ENCODE assay signal across 36 cellular contexts in genomic region chr19:15875075-15875474, GRCh38. TPM values are rescaled to one million over a fixed set of nuclear protein-coding genes. Genes with fewer than 3 reads are reported as not detected.
"Had no signal": no experiment of that assay in that cellular context is flagged by ENCODE, and none has a peak within 500 bp of the region (broad histone marks: within the 10 kb centered on the region; RNA-seq: fewer than 3 reads in every experiment).

No MANE protein-coding gene starts in this region.

- H3K4me1 ChIP-seq: gastrocnemius medialis, left ventricle myocardium inferior, right atrium auricular region, upper lobe of left lung, vagina had no signal

- H3K36me3 ChIP-seq: gastrocnemius medialis, left ventricle myocardium inferior, right atrium auricular region, upper lobe of left lung, vagina, WERI-Rb-1 had no signal

- H3K27ac ChIP-seq: gastrocnemius medialis, hepatocyte, left ventricle myocardium inferior, right atrium auricular region, upper lobe of left lung, vagina, WERI-Rb-1 had no signal

- H3K9me3 Mint-ChIP-seq: activated CD4-positive, alpha-beta T cell treated with anti-CD3 and anti-CD28 coated beads, Interleukin-2, amount 10 ng/mL, durations not matched to agents 7 days and 5 days; activated CD8-positive, alpha-beta T cell treated with anti-CD3 and anti-CD28 coated beads for 36 hours; activated T-cell treated with anti-CD3 and anti-CD28 coated beads, Interleukin-2, amount 50 U/mL, for 4 hours; activated T-helper 17 cell treated with anti-CD3 and anti-CD28 coated beads, Interleukin-2, amount 50 U/mL, for 72 hours; effector memory CD8-positive, alpha-beta T cell; natural killer cell treated with Interleukin-12 subunit alpha and Interleukin-12 subunit beta and Interleukin-15 and Interleukin-18, amount 100 ng/mL, for 72 hours; stimulated activated naive CD8-positive, alpha-beta T cell treated with anti-CD3 and anti-CD28 coated beads, Interleukin-15, amount 100 ng/mL, for 72 hours had no signal

- H3K27me3 ChIP-seq: gastrocnemius medialis, hepatocyte, upper lobe of left lung, vagina had no signal

- H3K4me3 Mint-ChIP-seq: activated CD4-positive, alpha-beta T cell treated with anti-CD3 and anti-CD28 coated beads, Interleukin-2, amount 10 ng/mL, durations not matched to agents 7 days and 5 days; activated CD8-positive, alpha-beta T cell treated with anti-CD3 and anti-CD28 coated beads for 36 hours; activated T-cell treated with anti-CD3 and anti-CD28 coated beads, Interleukin-2, amount 50 U/mL, for 4 hours; activated T-helper 17 cell treated with anti-CD3 and anti-CD28 coated beads, Interleukin-2, amount 50 U/mL, for 72 hours; effector memory CD8-positive, alpha-beta T cell; natural killer cell treated with Interleukin-12 subunit alpha and Interleukin-12 subunit beta and Interleukin-15 and Interleukin-18, amount 100 ng/mL, for 72 hours; stimulated activated memory B cell treated with anti-CD40 and anti-IgM and Interleukin-4, amounts not matched to agents 10 μg/mL and 1 μg/mL and 100 μg/mL, for 72 hours; stimulated activated naive CD8-positive, alpha-beta T cell treated with anti-CD3 and anti-CD28 coated beads, Interleukin-15, amount 100 ng/mL, for 72 hours had no signal

- H3K9me3 ChIP-seq: gastrocnemius medialis, left ventricle myocardium inferior, mucosa of descending colon, right atrium auricular region, upper lobe of left lung, vagina had no signal

- H3K36me3 Mint-ChIP-seq: natural killer cell treated with Interleukin-12 subunit alpha and Interleukin-12 subunit beta and Interleukin-15 and Interleukin-18, amount 100 ng/mL, for 72 hours; stimulated activated memory B cell treated with anti-CD40 and anti-IgM and Interleukin-4, amounts not matched to agents 10 μg/mL and 1 μg/mL and 100 μg/mL, for 72 hours had no signal

- H3K4me3 ChIP-seq: gastrocnemius medialis, hepatocyte, left ventricle myocardium inferior, lung, mucosa of descending colon, right atrium auricular region, smooth muscle cell, upper lobe of left lung, vagina had no signal

- H3K4me2 ChIP-seq: hepatocyte, smooth muscle cell had no signal

- ATAC-seq: activated CD8-positive, alpha-beta T cell treated with anti-CD3 and anti-CD28 coated beads for 36 hours; activated T-cell treated with anti-CD3 and anti-CD28 coated beads, Interleukin-2, amount 50 U/mL, for 4 hours; activated T-helper 17 cell treated with anti-CD3 and anti-CD28 coated beads, Interleukin-2, amount 50 U/mL, for 72 hours; effector memory CD8-positive, alpha-beta T cell; gastrocnemius medialis; mucosa of descending colon; natural killer cell treated with Interleukin-12 subunit alpha and Interleukin-12 subunit beta and Interleukin-15 and Interleukin-18, amount 100 ng/mL, for 72 hours; stimulated activated memory B cell treated with anti-CD40 and anti-IgM and Interleukin-4, amounts not matched to agents 10 μg/mL and 1 μg/mL and 100 μg/mL, for 72 hours; stimulated activated naive CD8-positive, alpha-beta T cell treated with anti-CD3 and anti-CD28 coated beads, Interleukin-15, amount 100 ng/mL, for 72 hours had no signal

- H3K27ac Mint-ChIP-seq: activated CD4-positive, alpha-beta T cell treated with anti-CD3 and anti-CD28 coated beads, Interleukin-2, amount 10 ng/mL, durations not matched to agents 7 days and 5 days; activated CD8-positive, alpha-beta T cell treated with anti-CD3 and anti-CD28 coated beads for 36 hours; activated T-helper 17 cell treated with anti-CD3 and anti-CD28 coated beads, Interleukin-2, amount 50 U/mL, for 72 hours; effector memory CD8-positive, alpha-beta T cell; natural killer cell treated with Interleukin-12 subunit alpha and Interleukin-12 subunit beta and Interleukin-15 and Interleukin-18, amount 100 ng/mL, for 72 hours; stimulated activated memory B cell treated with anti-CD40 and anti-IgM and Interleukin-4, amounts not matched to agents 10 μg/mL and 1 μg/mL and 100 μg/mL, for 72 hours; stimulated activated naive CD8-positive, alpha-beta T cell treated with anti-CD3 and anti-CD28 coated beads, Interleukin-15, amount 100 ng/mL, for 72 hours had no signal

- H3K79me2 ChIP-seq: hepatocyte had no signal

- DNase-seq: activated CD4-positive, alpha-beta T cell treated with anti-CD3 and anti-CD28 coated beads, Interleukin-2, amount 10 ng/mL, durations not matched to agents 7 days and 5 days; activated CD4-positive, CD25-positive, alpha-beta regulatory T cell treated with anti-CD3 and anti-CD28 coated beads, Interleukin-2, amount 50 U/mL, for 72 hours; activated CD8-positive, alpha-beta T cell treated with anti-CD3 and anti-CD28 coated beads for 36 hours; activated gamma-delta T cell treated with Interleukin-2 at 50 U/mL for 16 hours; activated naive CD4-positive, alpha-beta T cell treated with anti-CD3 and anti-CD28 coated beads, Interleukin-2, amount 50 U/mL, for 16 hours; activated T-cell treated with anti-CD3 and anti-CD28 coated beads, Interleukin-2, amount 50 U/mL, for 4 hours; amniotic stem cell; caudate nucleus; cortex of kidney; effector memory CD8-positive, alpha-beta T cell; erythroblast; gastrocnemius medialis; glutamatergic neuron; islet precursor cell; left ventricle myocardium inferior; mesendoderm; mucosa of descending colon; stimulated activated CD4-positive, alpha-beta T cell treated with anti-CD3 and anti-CD28 coated beads, Interleukin-1b, Interleukin-23, amount 100 ng/mL, for 48 hours; stimulated activated CD4-positive, alpha-beta T cell treated with anti-CD3 and anti-CD28 coated beads, Interleukin-4, amount 100 ng/mL, for 4 hours; stimulated activated CD8-positive, alpha-beta memory T cell treated with anti-CD3 and anti-CD28 coated beads, Interleukin-4, amount 100 ng/mL, for 48 hours; stimulated activated naive CD8-positive, alpha-beta T cell treated with anti-CD3 and anti-CD28 coated beads, Interleukin-15, amount 100 ng/mL, for 72 hours; substantia nigra; upper lobe of left lung; WERI-Rb-1 had no signal

- H2AFZ ChIP-seq: hepatocyte had no signal

RNA-seq across cellular contexts. Expression of gene CYP4F2, which starts 22.8 kb away (rescaled TPM):
- total RNA-seq: activated CD4-positive, alpha-beta T cell treated with anti-CD3 and anti-CD28 coated beads, Interleukin-2, amount 10 ng/mL, durations not matched to agents 7 days and 5 days; activated T-cell treated with anti-CD3 and anti-CD28 coated beads, Interleukin-2, amount 50 U/mL, for 4 hours; activated T-helper 17 cell treated with anti-CD3 and anti-CD28 coated beads, Interleukin-2, amount 50 U/mL, for 72 hours; chondrocyte; hepatocyte; left ventricle myocardium inferior; myocyte; natural killer cell treated with Interleukin-12 subunit alpha and Interleukin-12 subunit beta and Interleukin-15 and Interleukin-18, amount 100 ng/mL, for 72 hours; omental fat pad; pulmonary artery endothelial cell; right atrium auricular region; smooth muscle cell had no signal
- polyA plus RNA-seq: hepatocyte, lung, smooth muscle cell had no signal

RNA-seq across cellular contexts. Expression of gene CYP4F11, which starts 59.3 kb away (rescaled TPM):
- total RNA-seq: activated CD4-positive, alpha-beta T cell treated with anti-CD3 and anti-CD28 coated beads, Interleukin-2, amount 10 ng/mL, durations not matched to agents 7 days and 5 days; activated CD8-positive, alpha-beta T cell treated with anti-CD3 and anti-CD28 coated beads for 36 hours; activated T-helper 17 cell treated with anti-CD3 and anti-CD28 coated beads, Interleukin-2, amount 50 U/mL, for 72 hours; chondrocyte; hepatocyte; myocyte; natural killer cell treated with Interleukin-12 subunit alpha and Interleukin-12 subunit beta and Interleukin-15 and Interleukin-18, amount 100 ng/mL, for 72 hours; pulmonary artery endothelial cell; smooth muscle cell had no signal
- polyA plus RNA-seq: hepatocyte, smooth muscle cell had no signal

RNA-seq across cellular contexts. Expression of gene OR10H1, which starts 59.6 kb away (rescaled TPM):
- total RNA-seq: activated CD4-positive, alpha-beta T cell treated with anti-CD3 and anti-CD28 coated beads, Interleukin-2, amount 10 ng/mL, durations not matched to agents 7 days and 5 days; activated CD8-positive, alpha-beta T cell treated with anti-CD3 and anti-CD28 coated beads for 36 hours; activated T-helper 17 cell treated with anti-CD3 and anti-CD28 coated beads, Interleukin-2, amount 50 U/mL, for 72 hours; chondrocyte; gastrocnemius medialis; hepatocyte; left ventricle myocardium inferior; lung; myocyte; omental fat pad; pulmonary artery endothelial cell; right atrium auricular region; smooth muscle cell; upper lobe of left lung; vagina had no signal
- polyA plus RNA-seq: hepatocyte, lung, smooth muscle cell had no signal
